ENCODE assay signal across 1 cellular context in the genomic region with DNA sequence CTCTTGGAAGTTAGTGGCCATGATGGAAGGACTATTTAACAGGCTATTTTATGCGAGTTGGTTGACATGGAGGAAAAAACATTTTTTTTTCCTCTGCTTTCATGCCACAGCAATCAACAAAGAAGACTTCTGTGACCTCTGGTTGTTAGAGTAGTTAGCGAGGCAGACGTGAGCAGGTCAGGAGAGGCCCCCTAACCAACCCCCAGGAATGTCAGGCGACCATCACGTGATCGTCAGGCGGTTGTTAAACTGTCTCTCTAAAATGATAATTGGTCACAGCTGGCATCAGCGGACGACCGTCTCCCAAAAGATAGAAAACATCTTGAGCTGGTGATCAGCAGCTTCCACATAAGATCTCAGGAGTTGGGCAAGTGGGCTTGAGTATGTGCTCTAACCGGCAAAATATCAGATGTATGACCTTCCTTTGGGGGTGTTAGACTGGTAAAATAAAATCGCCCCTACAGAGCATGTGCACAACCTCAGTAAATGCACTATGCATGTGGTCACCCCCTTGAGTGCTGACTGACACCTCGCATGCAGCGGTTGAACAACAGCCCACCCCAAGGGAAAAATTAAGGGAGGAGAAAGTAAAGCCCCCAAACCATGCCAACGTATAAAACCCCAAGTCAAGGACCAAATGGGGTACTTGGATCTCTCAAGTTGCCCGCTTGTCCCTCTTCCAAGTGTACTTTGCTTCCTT.
TF ChIP-seq lines count a peak whose summit lies in the region.

No MANE protein-coding gene starts in this region.

TF ChIP-seq in K562, 482 proteins besides CTCF, POLR2A, EP300 and RAD21 (continues in another document):
- TF ChIP-seq, protein P1, sequence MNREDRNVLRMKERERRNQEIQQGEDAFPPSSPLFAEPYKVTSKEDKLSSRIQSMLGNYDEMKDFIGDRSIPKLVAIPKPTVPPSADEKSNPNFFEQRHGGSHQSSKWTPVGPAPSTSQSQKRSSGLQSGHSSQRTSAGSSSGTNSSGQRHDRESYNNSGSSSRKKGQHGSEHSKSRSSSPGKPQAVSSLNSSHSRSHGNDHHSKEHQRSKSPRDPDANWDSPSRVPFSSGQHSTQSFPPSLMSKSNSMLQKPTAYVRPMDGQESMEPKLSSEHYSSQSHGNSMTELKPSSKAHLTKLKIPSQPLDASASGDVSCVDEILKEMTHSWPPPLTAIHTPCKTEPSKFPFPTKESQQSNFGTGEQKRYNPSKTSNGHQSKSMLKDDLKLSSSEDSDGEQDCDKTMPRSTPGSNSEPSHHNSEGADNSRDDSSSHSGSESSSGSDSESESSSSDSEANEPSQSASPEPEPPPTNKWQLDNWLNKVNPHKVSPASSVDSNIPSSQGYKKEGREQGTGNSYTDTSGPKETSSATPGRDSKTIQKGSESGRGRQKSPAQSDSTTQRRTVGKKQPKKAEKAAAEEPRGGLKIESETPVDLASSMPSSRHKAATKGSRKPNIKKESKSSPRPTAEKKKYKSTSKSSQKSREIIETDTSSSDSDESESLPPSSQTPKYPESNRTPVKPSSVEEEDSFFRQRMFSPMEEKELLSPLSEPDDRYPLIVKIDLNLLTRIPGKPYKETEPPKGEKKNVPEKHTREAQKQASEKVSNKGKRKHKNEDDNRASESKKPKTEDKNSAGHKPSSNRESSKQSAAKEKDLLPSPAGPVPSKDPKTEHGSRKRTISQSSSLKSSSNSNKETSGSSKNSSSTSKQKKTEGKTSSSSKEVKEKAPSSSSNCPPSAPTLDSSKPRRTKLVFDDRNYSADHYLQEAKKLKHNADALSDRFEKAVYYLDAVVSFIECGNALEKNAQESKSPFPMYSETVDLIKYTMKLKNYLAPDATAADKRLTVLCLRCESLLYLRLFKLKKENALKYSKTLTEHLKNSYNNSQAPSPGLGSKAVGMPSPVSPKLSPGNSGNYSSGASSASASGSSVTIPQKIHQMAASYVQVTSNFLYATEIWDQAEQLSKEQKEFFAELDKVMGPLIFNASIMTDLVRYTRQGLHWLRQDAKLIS (CRISPR knock-in tag; IDR thresholded peaks at IDR 0.05): no peak
- TF ChIP-seq, protein P2, sequence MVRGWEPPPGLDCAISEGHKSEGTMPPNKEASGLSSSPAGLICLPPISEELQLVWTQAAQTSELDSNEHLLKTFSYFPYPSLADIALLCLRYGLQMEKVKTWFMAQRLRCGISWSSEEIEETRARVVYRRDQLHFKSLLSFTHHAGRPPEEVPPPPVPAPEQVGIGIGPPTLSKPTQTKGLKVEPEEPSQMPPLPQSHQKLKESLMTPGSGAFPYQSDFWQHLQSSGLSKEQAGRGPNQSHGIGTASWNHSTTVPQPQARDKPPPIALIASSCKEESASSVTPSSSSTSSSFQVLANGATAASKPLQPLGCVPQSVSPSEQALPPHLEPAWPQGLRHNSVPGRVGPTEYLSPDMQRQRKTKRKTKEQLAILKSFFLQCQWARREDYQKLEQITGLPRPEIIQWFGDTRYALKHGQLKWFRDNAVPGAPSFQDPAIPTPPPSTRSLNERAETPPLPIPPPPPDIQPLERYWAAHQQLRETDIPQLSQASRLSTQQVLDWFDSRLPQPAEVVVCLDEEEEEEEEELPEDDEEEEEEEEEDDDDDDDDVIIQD (CRISPR knock-in tag; IDR thresholded peaks at IDR 0.05): no peak
- TF ChIP-seq YY1 (IDR thresholded peaks at IDR 0.05; ENCODE audit: borderline replicate concordance in 1 of 3, control insufficient read depth in 1 of 3, extremely low read depth in 1 of 3, insufficient read depth in 3 of 3, insufficient read length in 1 of 3, insufficient replicate concordance in 2 of 3, low read depth in 1 of 3, low read length in 2 of 3): no peak
- no peak for TF ChIP-seq ZNF134 (CRISPR knock-in tag; conservative IDR thresholded peaks at IDR 0.05)
- TF ChIP-seq, protein P3, sequence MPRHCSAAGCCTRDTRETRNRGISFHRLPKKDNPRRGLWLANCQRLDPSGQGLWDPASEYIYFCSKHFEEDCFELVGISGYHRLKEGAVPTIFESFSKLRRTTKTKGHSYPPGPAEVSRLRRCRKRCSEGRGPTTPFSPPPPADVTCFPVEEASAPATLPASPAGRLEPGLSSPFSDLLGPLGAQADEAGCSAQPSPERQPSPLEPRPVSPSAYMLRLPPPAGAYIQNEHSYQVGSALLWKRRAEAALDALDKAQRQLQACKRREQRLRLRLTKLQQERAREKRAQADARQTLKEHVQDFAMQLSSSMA (CRISPR knock-in tag; IDR thresholded peaks at IDR 0.05): no peak
- TF ChIP-seq ZNF668 (CRISPR knock-in tag; IDR thresholded peaks at IDR 0.05): no peak
- TF ChIP-seq TARDBP (IDR thresholded peaks at IDR 0.05): no peak
- peak; percentile 72 for TF ChIP-seq RAD51 (IDR thresholded peaks at IDR 0.05; ENCODE audit: borderline replicate concordance, low read depth)
- TF ChIP-seq ELF2 (CRISPR knock-in tag; IDR thresholded peaks at IDR 0.05): no peak
- TF ChIP-seq YBX1 (IDR thresholded peaks at IDR 0.05): no peak
- no peak for TF ChIP-seq ZNF23 (CRISPR knock-in tag; IDR thresholded peaks at IDR 0.05)
- no peak for TF ChIP-seq IRF2 (CRISPR knock-in tag; IDR thresholded peaks at IDR 0.05)
- TF ChIP-seq SAFB (IDR thresholded peaks at IDR 0.05; ENCODE audit: borderline replicate concordance, low read depth, low read length): no peak
- TF ChIP-seq, protein P4, sequence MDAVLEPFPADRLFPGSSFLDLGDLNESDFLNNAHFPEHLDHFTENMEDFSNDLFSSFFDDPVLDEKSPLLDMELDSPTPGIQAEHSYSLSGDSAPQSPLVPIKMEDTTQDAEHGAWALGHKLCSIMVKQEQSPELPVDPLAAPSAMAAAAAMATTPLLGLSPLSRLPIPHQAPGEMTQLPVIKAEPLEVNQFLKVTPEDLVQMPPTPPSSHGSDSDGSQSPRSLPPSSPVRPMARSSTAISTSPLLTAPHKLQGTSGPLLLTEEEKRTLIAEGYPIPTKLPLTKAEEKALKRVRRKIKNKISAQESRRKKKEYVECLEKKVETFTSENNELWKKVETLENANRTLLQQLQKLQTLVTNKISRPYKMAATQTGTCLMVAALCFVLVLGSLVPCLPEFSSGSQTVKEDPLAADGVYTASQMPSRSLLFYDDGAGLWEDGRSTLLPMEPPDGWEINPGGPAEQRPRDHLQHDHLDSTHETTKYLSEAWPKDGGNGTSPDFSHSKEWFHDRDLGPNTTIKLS (IDR thresholded peaks at IDR 0.05; ENCODE audit: borderline replicate concordance, low read depth): no peak
- TF ChIP-seq, protein P5, sequence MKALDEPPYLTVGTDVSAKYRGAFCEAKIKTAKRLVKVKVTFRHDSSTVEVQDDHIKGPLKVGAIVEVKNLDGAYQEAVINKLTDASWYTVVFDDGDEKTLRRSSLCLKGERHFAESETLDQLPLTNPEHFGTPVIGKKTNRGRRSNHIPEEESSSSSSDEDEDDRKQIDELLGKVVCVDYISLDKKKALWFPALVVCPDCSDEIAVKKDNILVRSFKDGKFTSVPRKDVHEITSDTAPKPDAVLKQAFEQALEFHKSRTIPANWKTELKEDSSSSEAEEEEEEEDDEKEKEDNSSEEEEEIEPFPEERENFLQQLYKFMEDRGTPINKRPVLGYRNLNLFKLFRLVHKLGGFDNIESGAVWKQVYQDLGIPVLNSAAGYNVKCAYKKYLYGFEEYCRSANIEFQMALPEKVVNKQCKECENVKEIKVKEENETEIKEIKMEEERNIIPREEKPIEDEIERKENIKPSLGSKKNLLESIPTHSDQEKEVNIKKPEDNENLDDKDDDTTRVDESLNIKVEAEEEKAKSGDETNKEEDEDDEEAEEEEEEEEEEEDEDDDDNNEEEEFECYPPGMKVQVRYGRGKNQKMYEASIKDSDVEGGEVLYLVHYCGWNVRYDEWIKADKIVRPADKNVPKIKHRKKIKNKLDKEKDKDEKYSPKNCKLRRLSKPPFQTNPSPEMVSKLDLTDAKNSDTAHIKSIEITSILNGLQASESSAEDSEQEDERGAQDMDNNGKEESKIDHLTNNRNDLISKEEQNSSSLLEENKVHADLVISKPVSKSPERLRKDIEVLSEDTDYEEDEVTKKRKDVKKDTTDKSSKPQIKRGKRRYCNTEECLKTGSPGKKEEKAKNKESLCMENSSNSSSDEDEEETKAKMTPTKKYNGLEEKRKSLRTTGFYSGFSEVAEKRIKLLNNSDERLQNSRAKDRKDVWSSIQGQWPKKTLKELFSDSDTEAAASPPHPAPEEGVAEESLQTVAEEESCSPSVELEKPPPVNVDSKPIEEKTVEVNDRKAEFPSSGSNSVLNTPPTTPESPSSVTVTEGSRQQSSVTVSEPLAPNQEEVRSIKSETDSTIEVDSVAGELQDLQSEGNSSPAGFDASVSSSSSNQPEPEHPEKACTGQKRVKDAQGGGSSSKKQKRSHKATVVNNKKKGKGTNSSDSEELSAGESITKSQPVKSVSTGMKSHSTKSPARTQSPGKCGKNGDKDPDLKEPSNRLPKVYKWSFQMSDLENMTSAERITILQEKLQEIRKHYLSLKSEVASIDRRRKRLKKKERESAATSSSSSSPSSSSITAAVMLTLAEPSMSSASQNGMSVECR (CRISPR knock-in tag; IDR thresholded peaks at IDR 0.05): no peak
- no peak for TF ChIP-seq EHMT2 (IDR thresholded peaks at IDR 0.05)
- TF ChIP-seq ZNF780A (CRISPR knock-in tag; IDR thresholded peaks at IDR 0.05): no peak
- TF ChIP-seq, protein P6, sequence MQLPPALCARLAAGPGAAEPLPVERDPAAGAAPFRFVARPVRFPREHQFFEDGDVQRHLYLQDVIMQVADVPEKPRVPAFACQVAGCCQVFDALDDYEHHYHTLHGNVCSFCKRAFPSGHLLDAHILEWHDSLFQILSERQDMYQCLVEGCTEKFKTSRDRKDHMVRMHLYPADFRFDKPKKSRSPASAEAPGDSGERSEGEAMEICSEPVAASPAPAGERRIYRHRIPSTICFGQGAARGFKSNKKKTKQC (CRISPR knock-in tag; IDR thresholded peaks at IDR 0.05): no peak
- no peak for TF ChIP-seq ZSCAN32 (CRISPR knock-in tag; IDR thresholded peaks at IDR 0.05)
- TF ChIP-seq MYBL2 (IDR thresholded peaks at IDR 0.05; ENCODE audit: low read depth): no peak
- no peak for TF ChIP-seq MYBL2 (CRISPR knock-in tag; IDR thresholded peaks at IDR 0.05; ENCODE audit: borderline replicate concordance)
- no peak for TF ChIP-seq ZC3H4 (CRISPR knock-in tag; IDR thresholded peaks at IDR 0.05; ENCODE audit: borderline replicate concordance)
- TF ChIP-seq, protein P7, sequence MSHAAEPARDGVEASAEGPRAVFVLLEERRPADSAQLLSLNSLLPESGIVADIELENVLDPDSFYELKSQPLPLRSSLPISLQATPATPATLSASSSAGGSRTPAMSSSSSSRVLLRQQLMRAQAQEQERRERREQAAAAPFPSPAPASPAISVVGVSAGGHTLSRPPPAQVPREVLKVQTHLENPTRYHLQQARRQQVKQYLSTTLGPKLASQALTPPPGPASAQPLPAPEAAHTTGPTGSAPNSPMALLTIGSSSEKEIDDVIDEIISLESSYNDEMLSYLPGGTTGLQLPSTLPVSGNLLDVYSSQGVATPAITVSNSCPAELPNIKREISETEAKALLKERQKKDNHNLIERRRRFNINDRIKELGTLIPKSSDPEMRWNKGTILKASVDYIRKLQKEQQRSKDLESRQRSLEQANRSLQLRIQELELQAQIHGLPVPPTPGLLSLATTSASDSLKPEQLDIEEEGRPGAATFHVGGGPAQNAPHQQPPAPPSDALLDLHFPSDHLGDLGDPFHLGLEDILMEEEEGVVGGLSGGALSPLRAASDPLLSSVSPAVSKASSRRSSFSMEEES (CRISPR knock-in tag; IDR thresholded peaks at IDR 0.05): peak; percentile 94
- TF ChIP-seq OTX1 (CRISPR knock-in tag; IDR thresholded peaks at IDR 0.05): no peak
- TF ChIP-seq KLF1 (tag; IDR thresholded peaks at IDR 0.05): no peak
- TF ChIP-seq TOE1 (IDR thresholded peaks at IDR 0.05; ENCODE audit: borderline replicate concordance): peak; percentile 67; the same call in 1 of the 2 replicates
- no peak for TF ChIP-seq TOE1 (CRISPR knock-in tag; IDR thresholded peaks at IDR 0.05; ENCODE audit: borderline replicate concordance, low read depth)
- no peak for TF ChIP-seq NFIX (CRISPR knock-in tag; IDR thresholded peaks at IDR 0.05; ENCODE audit: low read depth)
- TF ChIP-seq, protein P8, sequence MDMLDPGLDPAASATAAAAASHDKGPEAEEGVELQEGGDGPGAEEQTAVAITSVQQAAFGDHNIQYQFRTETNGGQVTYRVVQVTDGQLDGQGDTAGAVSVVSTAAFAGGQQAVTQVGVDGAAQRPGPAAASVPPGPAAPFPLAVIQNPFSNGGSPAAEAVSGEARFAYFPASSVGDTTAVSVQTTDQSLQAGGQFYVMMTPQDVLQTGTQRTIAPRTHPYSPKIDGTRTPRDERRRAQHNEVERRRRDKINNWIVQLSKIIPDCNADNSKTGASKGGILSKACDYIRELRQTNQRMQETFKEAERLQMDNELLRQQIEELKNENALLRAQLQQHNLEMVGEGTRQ (CRISPR knock-in tag; IDR thresholded peaks at IDR 0.05): peak; percentile 59
- TF ChIP-seq HLTF (IDR thresholded peaks at IDR 0.05): no peak
- no peak for TF ChIP-seq KHSRP (IDR thresholded peaks at IDR 0.05)
- TF ChIP-seq NFRKB (IDR thresholded peaks at IDR 0.05; ENCODE audit: low read depth): no peak
- no peak for TF ChIP-seq FOXJ3 (CRISPR knock-in tag; IDR thresholded peaks at IDR 0.05)
- TF ChIP-seq, protein P9, sequence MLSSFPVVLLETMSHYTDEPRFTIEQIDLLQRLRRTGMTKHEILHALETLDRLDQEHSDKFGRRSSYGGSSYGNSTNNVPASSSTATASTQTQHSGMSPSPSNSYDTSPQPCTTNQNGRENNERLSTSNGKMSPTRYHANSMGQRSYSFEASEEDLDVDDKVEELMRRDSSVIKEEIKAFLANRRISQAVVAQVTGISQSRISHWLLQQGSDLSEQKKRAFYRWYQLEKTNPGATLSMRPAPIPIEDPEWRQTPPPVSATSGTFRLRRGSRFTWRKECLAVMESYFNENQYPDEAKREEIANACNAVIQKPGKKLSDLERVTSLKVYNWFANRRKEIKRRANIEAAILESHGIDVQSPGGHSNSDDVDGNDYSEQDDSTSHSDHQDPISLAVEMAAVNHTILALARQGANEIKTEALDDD (IDR thresholded peaks at IDR 0.05): no peak
- TF ChIP-seq, protein P10, sequence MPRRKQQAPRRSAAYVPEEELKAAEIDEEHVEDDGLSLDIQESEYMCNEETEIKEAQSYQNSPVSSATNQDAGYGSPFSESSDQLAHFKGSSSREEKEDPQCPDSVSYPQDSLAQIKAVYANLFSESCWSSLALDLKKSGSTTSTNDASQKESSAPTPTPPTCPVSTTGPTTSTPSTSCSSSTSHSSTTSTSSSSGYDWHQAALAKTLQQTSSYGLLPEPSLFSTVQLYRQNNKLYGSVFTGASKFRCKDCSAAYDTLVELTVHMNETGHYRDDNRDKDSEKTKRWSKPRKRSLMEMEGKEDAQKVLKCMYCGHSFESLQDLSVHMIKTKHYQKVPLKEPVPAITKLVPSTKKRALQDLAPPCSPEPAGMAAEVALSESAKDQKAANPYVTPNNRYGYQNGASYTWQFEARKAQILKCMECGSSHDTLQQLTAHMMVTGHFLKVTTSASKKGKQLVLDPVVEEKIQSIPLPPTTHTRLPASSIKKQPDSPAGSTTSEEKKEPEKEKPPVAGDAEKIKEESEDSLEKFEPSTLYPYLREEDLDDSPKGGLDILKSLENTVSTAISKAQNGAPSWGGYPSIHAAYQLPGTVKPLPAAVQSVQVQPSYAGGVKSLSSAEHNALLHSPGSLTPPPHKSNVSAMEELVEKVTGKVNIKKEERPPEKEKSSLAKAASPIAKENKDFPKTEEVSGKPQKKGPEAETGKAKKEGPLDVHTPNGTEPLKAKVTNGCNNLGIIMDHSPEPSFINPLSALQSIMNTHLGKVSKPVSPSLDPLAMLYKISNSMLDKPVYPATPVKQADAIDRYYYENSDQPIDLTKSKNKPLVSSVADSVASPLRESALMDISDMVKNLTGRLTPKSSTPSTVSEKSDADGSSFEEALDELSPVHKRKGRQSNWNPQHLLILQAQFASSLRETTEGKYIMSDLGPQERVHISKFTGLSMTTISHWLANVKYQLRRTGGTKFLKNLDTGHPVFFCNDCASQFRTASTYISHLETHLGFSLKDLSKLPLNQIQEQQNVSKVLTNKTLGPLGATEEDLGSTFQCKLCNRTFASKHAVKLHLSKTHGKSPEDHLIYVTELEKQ (CRISPR knock-in tag; IDR thresholded peaks at IDR 0.05): no peak
- TF ChIP-seq TCF7L2 (IDR thresholded peaks at IDR 0.05; ENCODE audit: low read depth, low read length): no peak
